Comparison of ENCODE assay signal across 9 cellular contexts in genomic region chr5:172714491-172715420, GRCh38. TPM values are rescaled to one million over a fixed set of nuclear protein-coding genes. Genes with fewer than 3 reads are reported as not detected.
DNase-seq lines count a peak whose midpoint lies in the region; ATAC-seq, FAIRE-seq and TF ChIP-seq lines count a peak whose summit lies in the region.
"Had no signal": no experiment of that assay in that cellular context is flagged by ENCODE, and none has a peak within 500 bp of the region (broad histone marks: within the 10 kb centered on the region; RNA-seq: fewer than 3 reads in every experiment).

No MANE protein-coding gene starts in this region.

- ATAC-seq in CD4-positive, CD25-positive, alpha-beta regulatory T cell (ENCODE audit: low read depth in 2 of 2): peak; percentile 75 to 78
- ATAC-seq in GM19328 (IDR thresholded peaks at IDR 0.05; ENCODE audit: unreplicated experiment): peak; percentile 61

- H3K36me3 ChIP-seq in CD4-positive, CD25-positive, alpha-beta regulatory T cell (ENCODE audit: control insufficient read depth, insufficient read depth, low read length): no peaks in the 10 kb centered on the region
- H3K36me3 ChIP-seq in SJSA1 (no peaks in the 10 kb centered on the region), trophoblast cell (ENCODE audit: control insufficient read depth in 1 of 2, insufficient read depth in 2 of 2, low read length in 2 of 2) (no peaks in the 10 kb centered on the region), tibial nerve (no peaks in the 10 kb centered on the region)

- peaks cover 3% of the 10 kb centered on the region for H3K27me3 ChIP-seq in CD4-positive, CD25-positive, alpha-beta regulatory T cell (ENCODE audit: control insufficient read depth, insufficient read depth, low read length)
- no peaks in the 10 kb centered on the region; the same call in 1 of the 2 replicates for H3K27me3 ChIP-seq in SJSA1 (replicated peaks)
- no peaks in the 10 kb centered on the region for H3K27me3 ChIP-seq in trophoblast cell (ENCODE audit: insufficient read depth, low read length)
- no peaks in the 10 kb centered on the region for H3K27me3 ChIP-seq in tibial nerve

- H4K8ac ChIP-seq in trophoblast cell (ENCODE audit: low read depth, low read length): no peak overlapping the region

- peak overlapping the region in 1 of 3 donors; percentile 51 for H3K27ac Mint-ChIP-seq in CD4-positive, CD25-positive, alpha-beta regulatory T cell
- no peak overlapping the region for H3K27ac Mint-ChIP-seq in activated naive CD4-positive, alpha-beta T cell treated with anti-CD3 and anti-CD28 coated beads, Interleukin-2, amount 10 ng/mL, durations not matched to agents 7 days and 5 days

- no peak overlapping the region for H4K12ac ChIP-seq in trophoblast cell (ENCODE audit: low read depth, low read length)

- peak overlapping the region; percentile 27 for H4K91ac ChIP-seq in trophoblast cell (ENCODE audit: low read depth, low read length)

- H3K4me3 ChIP-seq in CD4-positive, CD25-positive, alpha-beta regulatory T cell (ENCODE audit: low read depth, low read length): no peak overlapping the region
- H3K4me3 ChIP-seq in SJSA1 (no peak overlapping the region), trophoblast cell (ENCODE audit: low read depth, low read length) (no peak overlapping the region), tibial nerve (no peak overlapping the region)

- no peak overlapping the region for H2AFZ ChIP-seq in trophoblast cell (ENCODE audit: insufficient read depth, low read length, poor library complexity)

- TF ChIP-seq POLR2A in tibial nerve (IDR thresholded peaks at IDR 0.05): no peak

- no peak overlapping the region for H3K14ac ChIP-seq in trophoblast cell (ENCODE audit: low read length)

- H3K4ac ChIP-seq in trophoblast cell (ENCODE audit: low read depth, low read length): no peak overlapping the region

- H3K27me3 Mint-ChIP-seq in CD4-positive, CD25-positive, alpha-beta regulatory T cell: no peaks in the 10 kb centered on the region
- H3K27me3 Mint-ChIP-seq in activated naive CD4-positive, alpha-beta T cell treated with anti-CD3 and anti-CD28 coated beads, Interleukin-2, amount 10 ng/mL, durations not matched to agents 7 days and 5 days: peaks cover 22% of the 10 kb centered on the region

- peak; percentile 82 to 93 (median 91) for TF ChIP-seq CTCF in tibial nerve (IDR thresholded peaks at IDR 0.05)

- H2BK120ac ChIP-seq in trophoblast cell (ENCODE audit: insufficient read depth, low read length, poor library complexity): no peak overlapping the region

- no peaks in the 10 kb centered on the region for H3K79me1 ChIP-seq in trophoblast cell (ENCODE audit: low read length)

- no peaks in the 10 kb centered on the region for H3K9me3 ChIP-seq in CD4-positive, CD25-positive, alpha-beta regulatory T cell (ENCODE audit: control insufficient read depth in 2 of 2, low read length in 2 of 2)
- H3K9me3 ChIP-seq in SJSA1 (replicated peaks): no peaks in the 10 kb centered on the region
- H3K9me3 ChIP-seq in trophoblast cell (ENCODE audit: insufficient read depth, low read depth, low read length): no peaks in the 10 kb centered on the region
- no peaks in the 10 kb centered on the region for H3K9me3 ChIP-seq in tibial nerve

- peak; percentile 42 to 59 (median 58) for DNase-seq in CD4-positive, CD25-positive, alpha-beta regulatory T cell
- DNase-seq in HTR-8/SVneo (ENCODE audit: insufficient read length, low spot score) (peak; percentile 90), SJSA1 (ENCODE audit: low read depth in 1 of 2, low spot score in 2 of 2) (peak; percentile 74 to 88), glomerular visceral epithelial cell (ENCODE audit: extremely low spot score) (peak; percentile 73), trophoblast cell (peak; percentile 67 to 85), tibial nerve (ENCODE audit: low spot score in 2 of 2) (peak; percentile 77 to 91)
- DNase-seq in activated naive CD4-positive, alpha-beta T cell treated with anti-CD3 and anti-CD28 coated beads, Interleukin-2, amount 10 ng/mL, durations not matched to agents 7 days and 5 days: peak; percentile 77

- H3K79me2 ChIP-seq in trophoblast cell (ENCODE audit: control insufficient read depth, insufficient read depth, low read length, poor library complexity): no peaks in the 10 kb centered on the region

- peak; percentile 90 to 94 for TF ChIP-seq EP300 in tibial nerve (IDR thresholded peaks at IDR 0.05)

- FAIRE-seq in HTR-8/SVneo (lab: Jason Lieb, UNC): peak; percentile 38
- FAIRE-seq: TTC549 had no signal

- H3K9me3 Mint-ChIP-seq in CD4-positive, CD25-positive, alpha-beta regulatory T cell: no peaks in the 10 kb centered on the region
- no peaks in the 10 kb centered on the region for H3K9me3 Mint-ChIP-seq in activated naive CD4-positive, alpha-beta T cell treated with anti-CD3 and anti-CD28 coated beads, Interleukin-2, amount 10 ng/mL, durations not matched to agents 7 days and 5 days

- H2AK5ac ChIP-seq in trophoblast cell (ENCODE audit: low read length): no peak overlapping the region

- no peaks in the 10 kb centered on the region for H3K36me3 Mint-ChIP-seq in CD4-positive, CD25-positive, alpha-beta regulatory T cell
- H3K36me3 Mint-ChIP-seq in activated naive CD4-positive, alpha-beta T cell treated with anti-CD3 and anti-CD28 coated beads, Interleukin-2, amount 10 ng/mL, durations not matched to agents 7 days and 5 days: no peaks in the 10 kb centered on the region

- H3K4me1 ChIP-seq in CD4-positive, CD25-positive, alpha-beta regulatory T cell (ENCODE audit: control insufficient read depth, insufficient read depth, low read length, poor library complexity, severe bottlenecking): peaks cover 5% of the 10 kb centered on the region
- H3K4me1 ChIP-seq in SJSA1 (replicated peaks): peaks cover 32% of the 10 kb centered on the region
- peaks cover 0 to 11% of the 10 kb centered on the region in 2 experiments for H3K4me1 ChIP-seq in trophoblast cell (ENCODE audit: control insufficient read depth in 1 of 2, insufficient read depth in 2 of 2, low read length in 2 of 2)
- peaks cover 0 to 47% (median 12%) of the 10 kb centered on the region in 4 donors for H3K4me1 ChIP-seq in tibial nerve

- no peak overlapping the region for H3K27ac ChIP-seq in CD4-positive, CD25-positive, alpha-beta regulatory T cell (ENCODE audit: insufficient read depth, low read length, poor library complexity, severe bottlenecking)
- H3K27ac ChIP-seq in SJSA1 (no peak overlapping the region), trophoblast cell (ENCODE audit: low read depth, low read length) (no peak overlapping the region), tibial nerve (peak overlapping the region in 3 of 4 donors; percentile 59 to 82 (median 80))

- H3K9ac ChIP-seq in trophoblast cell (ENCODE audit: low read length): no peak overlapping the region

- CTCF ChIA-PET in activated naive CD4-positive, alpha-beta T cell treated with anti-CD3 and anti-CD28 coated beads, Interleukin-2, amount 10 ng/mL, durations not matched to agents 7 days and 5 days (lab: Charles Lee): interaction anchor here (0.8 to 11.7 kb wide), 41 partner anchors 9 to 430 kb away, joined by 3 to 372 read pairs (median 4); partner anchors contain the start of genes DUSP1 and RPL26L1

- H3K4me1 Mint-ChIP-seq in CD4-positive, CD25-positive, alpha-beta regulatory T cell: peaks cover 0 to 12% (median 3%) of the 10 kb centered on the region in 4 donors
- peaks cover 7% of the 10 kb centered on the region for H3K4me1 Mint-ChIP-seq in activated naive CD4-positive, alpha-beta T cell treated with anti-CD3 and anti-CD28 coated beads, Interleukin-2, amount 10 ng/mL, durations not matched to agents 7 days and 5 days

- H3K23ac ChIP-seq in trophoblast cell (ENCODE audit: low read length): no peak overlapping the region

- no peak overlapping the region for H2BK12ac ChIP-seq in trophoblast cell (ENCODE audit: low read length)

- H3K18ac ChIP-seq in trophoblast cell (ENCODE audit: low read length): no peak overlapping the region

- H2BK5ac ChIP-seq in trophoblast cell (ENCODE audit: low read depth, low read length, poor library complexity): no peak overlapping the region

- H3K4me3 Mint-ChIP-seq in CD4-positive, CD25-positive, alpha-beta regulatory T cell: no peak overlapping the region
- no peak overlapping the region for H3K4me3 Mint-ChIP-seq in activated naive CD4-positive, alpha-beta T cell treated with anti-CD3 and anti-CD28 coated beads, Interleukin-2, amount 10 ng/mL, durations not matched to agents 7 days and 5 days

- H3K4me2 ChIP-seq in trophoblast cell (ENCODE audit: low read length): peak overlapping the region; percentile 3

- no CpG with 5 or more reads among the region's 15 CpGs for WGBS in trophoblast cell (ENCODE audit: extremely low coverage, insufficient coverage, insufficient read length)
- 31 to 39% methylated on average over 14 to 15 of the region's 15 CpGs for WGBS in tibial nerve, 2 donors

RNA-seq across cellular contexts. Expression of gene DUSP1, which starts 56.2 kb away (rescaled TPM):
- total RNA-seq in CD4-positive, CD25-positive, alpha-beta regulatory T cell: 2,095 TPM
- 100 to 1,000 TPM; 298 to 551 (median 412) TPM for polyA plus RNA-seq in CD4-positive, CD25-positive, alpha-beta regulatory T cell
- 322 and 475 TPM in 2 replicates for total RNA-seq in SJSA1 (2014; rRNA removed; shearing (Covaris generic))
- polyA plus RNA-seq in trophoblast cell (2013): 12.0 and 12.4 TPM in 2 replicates
- total RNA-seq in tibial nerve: 1,000 to 10,000 TPM; 1,787 to 2,412 (median 1,885) TPM

Comparison
In these comparisons a context has a peak if more than half of its experiments do, and no peak if none do; other contexts are left out.
1. H3K27ac ChIP-seq: peak in tibial nerve (3 of 4); none in CD4-positive, CD25-positive, alpha-beta regulatory T cell (single experiment), SJSA1 (single experiment) and trophoblast cell (single experiment).
2. Peak in every context shown above with its lines, with median percentiles within 50 percentile points of each other: DNase-seq.